ENCODE assay signal across 10 cellular contexts in the genomic region with DNA sequence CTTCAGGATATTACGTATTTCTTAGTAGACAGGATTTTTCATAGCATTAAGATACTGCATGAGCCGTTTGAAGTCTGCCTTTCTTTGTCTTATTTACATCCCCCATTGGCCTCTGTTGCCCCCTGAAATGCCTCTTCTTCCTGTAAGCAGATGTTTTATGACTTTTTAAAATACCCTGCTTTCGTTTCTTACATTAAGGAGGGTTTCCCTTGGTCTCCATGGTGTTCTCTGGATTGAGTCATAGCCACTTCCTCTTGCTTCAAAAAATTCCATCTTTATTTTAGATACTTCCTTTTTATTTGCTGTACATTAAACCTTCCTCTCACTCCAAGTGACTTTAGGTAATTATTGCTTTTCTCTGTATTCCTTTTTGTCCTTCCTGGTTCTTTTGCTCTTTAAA.
DNase-seq lines count a peak whose midpoint lies in the region; ATAC-seq and TF ChIP-seq lines count a peak whose summit lies in the region.
"Had no signal": no experiment of that assay in that cellular context is flagged by ENCODE, and none has a peak within 500 bp of the region (broad histone marks: within the 10 kb centered on the region; RNA-seq: fewer than 3 reads in every experiment).

No MANE protein-coding gene starts in this region.

- no peak overlapping the region for H2AFZ ChIP-seq in fibroblast of lung (ENCODE audit: low read length)

- no peaks in the 10 kb centered on the region for H4K20me1 ChIP-seq in fibroblast of lung (ENCODE audit: control insufficient read depth, extremely low read depth, insufficient read depth, low read length)

- H3K9me3 ChIP-seq in fibroblast of lung (ENCODE audit: control insufficient read depth, insufficient read depth, low read depth, low read length): no peaks in the 10 kb centered on the region
- H3K9me3 ChIP-seq in skeletal muscle satellite cell (replicated peaks; ENCODE audit: low read length): no peaks in the 10 kb centered on the region

- peaks cover 2% of the 10 kb centered on the region for H3K4me1 ChIP-seq in fibroblast of lung (ENCODE audit: control insufficient read depth, extremely low read depth, insufficient read depth, low read length)
- H3K4me1 ChIP-seq in skeletal muscle satellite cell (ENCODE audit: control insufficient read depth, insufficient read depth, low read length): peaks cover 15% of the 10 kb centered on the region

- no peak for ATAC-seq in GM19467 (IDR thresholded peaks at IDR 0.05; ENCODE audit: unreplicated experiment)

- DNase-seq in HCEC 1CT (peak; percentile 68), SIG-M5 treated with dmso at 0.1 percent for 504 hours (lab: John Stamatoyannopoulos, UW; ENCODE audit: unreplicated experiment) (peak; percentile 83), fibroblast of lung (ENCODE audit: low read depth in 2 of 2) (peak; percentile 54 to 67), NCI-H2107 treated with DMSO at 0.1 percent for 48 hours (lab: John Stamatoyannopoulos, UW; ENCODE audit: unreplicated experiment) (no peak), GOT3 (lab: John Stamatoyannopoulos, UW) (no peak), NCI-H1092 treated with DMSO at 0.1 percent for 48 hours (lab: John Stamatoyannopoulos, UW) (no peak)
- DNase-seq: NCI-H1694; stimulated activated CD8-positive, alpha-beta memory T cell treated with anti-CD3 and anti-CD28 coated beads, Interleukin-4, amount 100 ng/mL, for 48 hours had no signal

- H3K27ac ChIP-seq in fibroblast of lung (ENCODE audit: insufficient read depth, low read length): peak overlapping the region; percentile 43

- H3K27me3 ChIP-seq in fibroblast of lung (ENCODE audit: control insufficient read depth, insufficient read depth, low read length) (no peaks in the 10 kb centered on the region), skeletal muscle satellite cell (ENCODE audit: control insufficient read depth, insufficient read depth, low read length) (no peaks in the 10 kb centered on the region)

- H3K36me3 ChIP-seq in fibroblast of lung (ENCODE audit: control insufficient read depth, insufficient read depth, low read length) (peaks cover 5% of the 10 kb centered on the region), skeletal muscle satellite cell (ENCODE audit: insufficient read depth, low read length) (peaks cover 10% of the 10 kb centered on the region)

- H3K79me2 ChIP-seq in fibroblast of lung (ENCODE audit: control insufficient read depth, insufficient read depth, low read length): no peaks in the 10 kb centered on the region

- no peak overlapping the region for H3K9ac ChIP-seq in fibroblast of lung (ENCODE audit: insufficient read depth, low read length)
- H3K9ac ChIP-seq in skeletal muscle satellite cell (ENCODE audit: low read depth, low read length): no peak overlapping the region

- peak overlapping the region; percentile 56 for H3K4me2 ChIP-seq in fibroblast of lung (ENCODE audit: extremely low read depth, insufficient read depth, low read length)
- peak overlapping the region; percentile 63 for H3K4me2 ChIP-seq in skeletal muscle satellite cell (ENCODE audit: low read length)

- H3K4me3 ChIP-seq in fibroblast of lung (replicated peaks in 1 of 4; ENCODE audit: control extremely low read depth in 1 of 4, insufficient read depth in 1 of 4, low read depth in 3 of 4, low read length in 4 of 4): no peak overlapping the region
- H3K4me3 ChIP-seq in skeletal muscle satellite cell (ENCODE audit: low read length): peak overlapping the region; percentile 31

- TF ChIP-seq CTCF in fibroblast of lung (conservative IDR thresholded peaks at IDR 0.05 in 1 of 2, IDR thresholded peaks at IDR 0.05 in 1 of 2; ENCODE audit: low read depth in 1 of 2, low read length in 2 of 2): no peak

Comparison
In these comparisons a context has a peak if more than half of its experiments do, and no peak if none do; other contexts are left out.
1. DNase-seq: peak in HCEC 1CT (single experiment), SIG-M5 treated with dmso at 0.1 percent for 504 hours (single experiment) and fibroblast of lung (2 of 2); none in NCI-H2107 treated with DMSO at 0.1 percent for 48 hours (single experiment), GOT3 (single experiment) and NCI-H1092 treated with DMSO at 0.1 percent for 48 hours (single experiment).